In genomic region chr19:4007836-4008539, GRCh38 we compare ENCODE assay signal across 8 cellular contexts. TPM values are rescaled to one million over a fixed set of nuclear protein-coding genes. Genes with fewer than 3 reads are reported as not detected.
DNase-seq lines count a peak whose midpoint lies in the region; ATAC-seq and TF ChIP-seq lines count a peak whose summit lies in the region.

No MANE protein-coding gene starts in this region.

- H3K9ac ChIP-seq in HUES6 (ENCODE audit: low read length): peak overlapping the region; percentile 43

- H3K4me3 ChIP-seq in HUES6 (ENCODE audit: low read depth, low read length) (peak overlapping the region; percentile 89), heart left ventricle (peak overlapping the region; percentile 64 to 99 (median 86))

- H3K36me3 ChIP-seq in HUES6 (ENCODE audit: control insufficient read depth, insufficient read depth, low read length) (peaks cover 19% of the 10 kb centered on the region), heart left ventricle (peaks cover 0 to 15% (median 2%) of the 10 kb centered on the region in 9 donors)

- H3K4me1 ChIP-seq in HUES6 (ENCODE audit: control insufficient read depth, insufficient read depth, low read length) (peaks cover 11% of the 10 kb centered on the region), heart left ventricle (peaks cover 3 to 55% (median 38%) of the 10 kb centered on the region in 12 donors)

- no peak for TF ChIP-seq POLR2A in heart left ventricle (IDR thresholded peaks at IDR 0.05)

- ATAC-seq in heart left ventricle: peak in 2 of 4 donors; percentile 0 to 5
- no peak for ATAC-seq in HG02678 (IDR thresholded peaks at IDR 0.05; ENCODE audit: unreplicated experiment)
- no peak for ATAC-seq in GM21737 (IDR thresholded peaks at IDR 0.05; ENCODE audit: unreplicated experiment)

- 0 to 1% (median 0%) methylated on average over 21 to 55 of the region's 55 CpGs for WGBS in heart left ventricle, 4 donors

- H3K27ac ChIP-seq in HUES6 (ENCODE audit: low read depth, low read length) (peak overlapping the region; percentile 52; the same call in 1 of the 2 replicates), heart left ventricle (peak overlapping the region; percentile 57 to 98 (median 88))

- no peaks in the 10 kb centered on the region for H3K9me3 ChIP-seq in HUES6 (ENCODE audit: control insufficient read depth, insufficient read depth, low read depth, low read length)
- no peaks in the 10 kb centered on the region for H3K9me3 ChIP-seq in heart left ventricle

- no peaks in the 10 kb centered on the region for H3K27me3 ChIP-seq in HUES6 (ENCODE audit: control insufficient read depth, insufficient read depth, low read length)
- H3K27me3 ChIP-seq in heart left ventricle: no peaks in the 10 kb centered on the region

- intact Hi-C loops in heart left ventricle (cut with DNase I): loop anchor here in 5 of 10 donors (5.0 to 10.0 kb wide), 3 partner anchors 54 to 174 kb away; partner anchors contain the start of genes MAP2K2 (in 2 of the 5), ANKRD24 (in 1 of the 5) and SIRT6 (in 1 of the 5)

- no peak for TF ChIP-seq CTCF in heart left ventricle (IDR thresholded peaks at IDR 0.05)

- peak; percentile 24 for DNase-seq in activated naive CD4-positive, alpha-beta T cell treated with Interleukin-2 at 50 U/mL for 16 hours
- no peak for DNase-seq in activated naive CD4-positive, alpha-beta T cell treated with anti-CD3 and anti-CD28 coated beads, Interleukin-2, amount 50 U/mL, for 16 hours
- peak; percentile 47 to 65 for DNase-seq in activated T-cell treated with anti-CD3 and anti-CD28 coated beads, Interleukin-2, amount 50 U/mL, for 48 hours
- DNase-seq in heart left ventricle (peak in 1 of 5 donors; percentile 43), retina (peak; percentile 32)

RNA-seq across cellular contexts. Expression of gene PIAS4, which starts 0.5 kb away (rescaled TPM):
- 10 to 100 TPM; 12.5 to 19.1 (median 15.3) TPM for total RNA-seq in heart left ventricle
- 10 to 100 TPM; 12.3 to 15.4 TPM for polyA plus RNA-seq in heart left ventricle

RNA-seq across cellular contexts. Expression of gene EEF2, which starts 22.7 kb away (rescaled TPM):
- total RNA-seq in heart left ventricle: 1,000 to 10,000 TPM; 1,373 to 2,686 (median 2,215) TPM
- polyA plus RNA-seq in heart left ventricle: 1,000 to 10,000 TPM in 1 of 2 donors, 100 to 1,000 TPM in 1; 846 to 1,944 TPM

RNA-seq across cellular contexts. Expression of gene DAPK3, which starts 37.1 kb away (rescaled TPM):
- total RNA-seq in heart left ventricle: 100 to 1,000 TPM in 4 of 9 donors, 10 to 100 TPM in 5; 70.6 to 200 (median 97.4) TPM
- 100 to 1,000 TPM; 160 to 252 TPM for polyA plus RNA-seq in heart left ventricle

RNA-seq across cellular contexts. Expression of gene ZBTB7A, which starts 58.7 kb away (rescaled TPM):
- total RNA-seq in heart left ventricle: 10 to 100 TPM; 22.8 to 65.0 (median 29.3) TPM
- polyA plus RNA-seq in heart left ventricle: 10 to 100 TPM; 14.6 to 14.7 TPM
